In genomic region chr20:49701916-49702315, GRCh38 we compare ENCODE assay signal across 2 cellular contexts.
TF ChIP-seq lines count a peak whose summit lies in the region.

No MANE protein-coding gene starts in this region.

TF ChIP-seq in SK-N-SH, 30 proteins besides CTCF, POLR2A, EP300 and RAD21 (continued from another document):
- TF ChIP-seq REST (IDR thresholded peaks at IDR 0.05; ENCODE audit: low read depth, low read length) (no peak), IRF3 (IDR thresholded peaks at IDR 0.05; ENCODE audit: low read depth, low read length) (no peak), TEAD4 (IDR thresholded peaks at IDR 0.05; ENCODE audit: borderline replicate concordance, insufficient read depth) (no peak), CHD2 (IDR thresholded peaks at IDR 0.05; ENCODE audit: low read length, partially characterized antibody) (no peak), RCOR1 (IDR thresholded peaks at IDR 0.05; ENCODE audit: low read length) (no peak), MEF2A (IDR thresholded peaks at IDR 0.05; ENCODE audit: borderline replicate concordance, low read depth) (no peak), ZBTB33 (IDR thresholded peaks at IDR 0.05; ENCODE audit: borderline replicate concordance, low read depth) (no peak), FOXM1 (IDR thresholded peaks at IDR 0.05; ENCODE audit: low read depth) (no peak), SIN3A (IDR thresholded peaks at IDR 0.05; ENCODE audit: borderline replicate concordance, low read depth, low read length) (no peak), MAX (IDR thresholded peaks at IDR 0.05; ENCODE audit: low read depth) (no peak)

TF ChIP-seq in SK-N-SH treated with all-trans-retinoic acid at 6 μM for 48 hours, 23 proteins besides CTCF, POLR2A, EP300 and RAD21 (continued from another document):
- TF ChIP-seq ZNF70 (CRISPR knock-in tag; IDR thresholded peaks at IDR 0.05): no peak
